In genomic region chr16:66352304-66352703, GRCh38 we compare ENCODE assay signal across 10 cellular contexts. TPM values are rescaled to one million over a fixed set of nuclear protein-coding genes. Genes with fewer than 3 reads are reported as not detected.
"Had no signal": no experiment of that assay in that cellular context is flagged by ENCODE, and none has a peak within 500 bp of the region (broad histone marks: within the 10 kb centered on the region; RNA-seq: fewer than 3 reads in every experiment).

No MANE protein-coding gene starts in this region.

- ATAC-seq: HCT116 had no signal

- H3K27ac ChIP-seq: GM23248, KMS-11 had no signal

- H3K36me3 ChIP-seq: HAP-1 had no signal

- H3K4me1 ChIP-seq: HAP-1 had no signal

- H3K4me3 ChIP-seq: GM23248, HAP-1 had no signal

- H3K9me3 ChIP-seq: HAP-1 had no signal

- DNase-seq: GM23248, GOT3, H7, IMR-90, KBM-7 had no signal

- H3K9ac ChIP-seq: GM23248, KMS-11 had no signal

RNA-seq across cellular contexts. Expression of gene CDH5, which starts 14.2 kb away (rescaled TPM):
- total RNA-seq: GM23248, H4, H7, HT-29, IMR-90 had no signal
- polyA plus RNA-seq: GM23248, IMR-90 had no signal
